ENCODE assay signal across 1 cellular context in genomic region chr19:49889687-49890348, GRCh38.
TF ChIP-seq lines count a peak whose summit lies in the region.

No MANE protein-coding gene starts in this region.

TF ChIP-seq in K562, 482 proteins besides CTCF, POLR2A, EP300 and RAD21 (continued from another document and continues in another):
- TF ChIP-seq GMEB1 (CRISPR knock-in tag; IDR thresholded peaks at IDR 0.05) (peak; percentile 84), ETV1 (tag; conservative IDR thresholded peaks at IDR 0.05; ENCODE audit: low read depth) (peak; percentile 48; the same call in 1 of the 2 replicates), SAFB2 (IDR thresholded peaks at IDR 0.05; ENCODE audit: borderline replicate concordance, low read depth, low read length, severe bottlenecking) (no peak), PHF8 (IDR thresholded peaks at IDR 0.05; ENCODE audit: borderline replicate concordance, low read length) (peak; percentile 27; the same call in 1 of the 2 replicates), REST (CRISPR knock-in tag; IDR thresholded peaks at IDR 0.05; ENCODE audit: low read depth) (no peak; the same call in 1 of the 2 replicates), HDAC6 (IDR thresholded peaks at IDR 0.05; ENCODE audit: low read depth, low read length) (no peak), FOXP1 (CRISPR knock-in tag; IDR thresholded peaks at IDR 0.05) (peak; percentile 100), DLX4 (CRISPR knock-in tag; IDR thresholded peaks at IDR 0.05) (no peak), MXD1 (CRISPR knock-in tag; IDR thresholded peaks at IDR 0.05; ENCODE audit: borderline replicate concordance, poor library complexity, severe bottlenecking) (peak; percentile 74), GATAD2A (IDR thresholded peaks at IDR 0.05) (peak; percentile 71; the same call in 1 of the 2 replicates), CTBP1 (IDR thresholded peaks at IDR 0.05; ENCODE audit: borderline replicate concordance) (peak; percentile 98), GABPA (tag; conservative IDR thresholded peaks at IDR 0.05; ENCODE audit: low read depth) (peak; percentile 20; the same call in 1 of the 2 replicates), GTF2F1 (IDR thresholded peaks at IDR 0.05; ENCODE audit: low read depth, low read length) (no peak), FUS (optimal IDR thresholded peaks at IDR 0.05; ENCODE audit: low read depth, low read length) (peak; percentile 90), TEAD2 (tag; IDR thresholded peaks at IDR 0.05) (no peak), SMAD3 (CRISPR knock-in tag; conservative IDR thresholded peaks at IDR 0.05) (0 out of 2 replicates have a peak, but pooled peaks have one; percentile 33), LARP7 (IDR thresholded peaks at IDR 0.05) (no peak), L3MBTL2 (IDR thresholded peaks at IDR 0.05) (peak; percentile 100), DMBX1 (CRISPR knock-in tag; IDR thresholded peaks at IDR 0.05; ENCODE audit: borderline replicate concordance) (peak; percentile 73; the same call in 1 of the 2 replicates), SIX5 (IDR thresholded peaks at IDR 0.05; ENCODE audit: borderline replicate concordance in 1 of 2, insufficient read depth in 1 of 2, low read depth in 1 of 2, low read length in 2 of 2) (no peak), PRPF4 (IDR thresholded peaks at IDR 0.05; ENCODE audit: insufficient read depth, low read depth, low read length, poor library complexity, severe bottlenecking) (no peak), DPF2 (IDR thresholded peaks at IDR 0.05) (no peak), IRF2 (CRISPR knock-in tag; IDR thresholded peaks at IDR 0.05) (0 out of 2 replicates have a peak, but pooled peaks have one; percentile 69), POLR2G (IDR thresholded peaks at IDR 0.05; ENCODE audit: low read depth, low read length) (peak; percentile 90), ZNF79 (CRISPR knock-in tag; IDR thresholded peaks at IDR 0.05; ENCODE audit: low read depth) (no peak), ATF6 (CRISPR knock-in tag; IDR thresholded peaks at IDR 0.05) (peak; percentile 100), HNRNPLL (IDR thresholded peaks at IDR 0.05; ENCODE audit: low read depth, low read length, poor library complexity, severe bottlenecking) (peak; percentile 56), TAF1 (IDR thresholded peaks at IDR 0.05; ENCODE audit: control insufficient read depth, extremely low read depth, insufficient read depth, low read length, severe bottlenecking) (peak; percentile 23), EGR1 (conservative IDR thresholded peaks at IDR 0.05) (peak; percentile 14; the same call in 1 of the 2 replicates), ZBTB9 (CRISPR knock-in tag; IDR thresholded peaks at IDR 0.05) (peak; percentile 46; the same call in 1 of the 2 replicates), JUN (IDR thresholded peaks at IDR 0.05; ENCODE audit: borderline replicate concordance, low read depth, low read length) (peak; percentile 84; the same call in 1 of the 2 replicates), JUN (CRISPR knock-in tag; IDR thresholded peaks at IDR 0.05; ENCODE audit: borderline replicate concordance) (peak; percentile 98), ZFX (CRISPR knock-in tag; IDR thresholded peaks at IDR 0.05) (peak; percentile 99), PHF20 (IDR thresholded peaks at IDR 0.05; ENCODE audit: partially characterized antibody) (peak; percentile 70), NRF1 (conservative IDR thresholded peaks at IDR 0.05 in 1 of 2, IDR thresholded peaks at IDR 0.05 in 1 of 2) (peak; percentile 68 to 74), SP1 (CRISPR knock-in tag; IDR thresholded peaks at IDR 0.05) (peak; percentile 99), ZNF146 (CRISPR knock-in tag; IDR thresholded peaks at IDR 0.05; ENCODE audit: unreplicated experiment) (peak; percentile 31), MLLT1 (IDR thresholded peaks at IDR 0.05) (peak in 1 of 2 experiments; percentile 60; a peak in 2 of 4 replicates), E2F5 (CRISPR knock-in tag; IDR thresholded peaks at IDR 0.05) (peak; percentile 100), ZNF239 (CRISPR knock-in tag; IDR thresholded peaks at IDR 0.05) (no peak), NFXL1 (CRISPR knock-in tag; IDR thresholded peaks at IDR 0.05) (no peak), ZNF324 (CRISPR knock-in tag; IDR thresholded peaks at IDR 0.05) (no peak), TAL1 (IDR thresholded peaks at IDR 0.05) (no peak), NFATC3 (IDR thresholded peaks at IDR 0.05) (no peak), LEF1 (IDR thresholded peaks at IDR 0.05) (0 out of 2 replicates have a peak, but pooled peaks have one; percentile 46), ZNF511 (CRISPR knock-in tag; IDR thresholded peaks at IDR 0.05) (peak; percentile 99), ZNF507 (tag; conservative IDR thresholded peaks at IDR 0.05) (no peak), TRIM28 (IDR thresholded peaks at IDR 0.05) (peak; percentile 38; the same call in 1 of the 2 replicates), POLR2AphosphoS2 (IDR thresholded peaks at IDR 0.05; ENCODE audit: low read length) (no peak), ZNF445 (CRISPR knock-in tag; IDR thresholded peaks at IDR 0.05; ENCODE audit: low read depth) (no peak), TCF3 (CRISPR knock-in tag; IDR thresholded peaks at IDR 0.05) (peak; percentile 59), ZNF143 (CRISPR knock-in tag; IDR thresholded peaks at IDR 0.05) (peak; percentile 68), E2F6 (IDR thresholded peaks at IDR 0.05; ENCODE audit: borderline replicate concordance in 1 of 2, extremely low read depth in 1 of 2, insufficient read depth in 1 of 2, insufficient read length in 1 of 2, low read depth in 1 of 2, low read length in 1 of 2, poor library complexity in 1 of 2, severe bottlenecking in 1 of 2) (peak; percentile 100), ZNF311 (CRISPR knock-in tag; IDR thresholded peaks at IDR 0.05) (no peak), HMG20B (CRISPR knock-in tag; IDR thresholded peaks at IDR 0.05) (no peak), NFE2L1 (tag; IDR thresholded peaks at IDR 0.05; ENCODE audit: borderline replicate concordance, low read depth) (no peak), SLC30A9 (CRISPR knock-in tag; IDR thresholded peaks at IDR 0.05) (no peak), PHTF2 (CRISPR knock-in tag; IDR thresholded peaks at IDR 0.05) (no peak), CBFA2T3 (IDR thresholded peaks at IDR 0.05) (0 out of 2 replicates have a peak, but pooled peaks have one; percentile 27)
